Comparison of ENCODE assay signal across 18 cellular contexts in genomic region chr2:219049282-219049681, GRCh38. TPM values are rescaled to one million over a fixed set of nuclear protein-coding genes. Genes with fewer than 3 reads are reported as not detected.
DNase-seq lines count a peak whose midpoint lies in the region; ATAC-seq and FAIRE-seq lines count a peak whose summit lies in the region.
"Had no signal": no experiment of that assay in that cellular context is flagged by ENCODE, and none has a peak within 500 bp of the region (broad histone marks: within the 10 kb centered on the region; RNA-seq: fewer than 3 reads in every experiment).

No MANE protein-coding gene starts in this region.

- H3K4me1 ChIP-seq in small intestine (ENCODE audit: control insufficient read depth in 2 of 2, insufficient read depth in 1 of 2, low read depth in 1 of 2, low read length in 1 of 2) (no peaks in the 10 kb centered on the region), trophoblast cell (ENCODE audit: control insufficient read depth in 1 of 2, insufficient read depth in 2 of 2, low read length in 2 of 2) (no peaks in the 10 kb centered on the region)

- H3K9ac ChIP-seq in trophoblast cell (ENCODE audit: low read length) = no peak overlapping the region

- no peak overlapping the region for H3K18ac ChIP-seq in trophoblast cell (ENCODE audit: low read length)

- H3K4ac ChIP-seq in trophoblast cell (ENCODE audit: low read depth, low read length) = no peak overlapping the region

- no peak overlapping the region for H4K8ac ChIP-seq in trophoblast cell (ENCODE audit: low read depth, low read length)

- no peaks in the 10 kb centered on the region for H3K79me1 ChIP-seq in trophoblast cell (ENCODE audit: low read length)

- H3K9me3 ChIP-seq in small intestine (ENCODE audit: control insufficient read depth, low read depth) (no peaks in the 10 kb centered on the region), trophoblast cell (ENCODE audit: insufficient read depth, low read depth, low read length) (no peaks in the 10 kb centered on the region)

- no peak overlapping the region for H2BK120ac ChIP-seq in trophoblast cell (ENCODE audit: insufficient read depth, low read length, poor library complexity)

- H3K36me3 ChIP-seq in small intestine (ENCODE audit: control insufficient read depth in 2 of 2, insufficient read depth in 2 of 2, low read length in 2 of 2) (no peaks in the 10 kb centered on the region), trophoblast cell (ENCODE audit: control insufficient read depth in 1 of 2, insufficient read depth in 2 of 2, low read length in 2 of 2) (no peaks in the 10 kb centered on the region)

- DNase-seq in COLO829 (ENCODE audit: low spot score) = peak; percentile 13
- peak; percentile 45 for DNase-seq in HT1080 (ENCODE audit: low read depth)
- peak in 1 of 2 donors; percentile 29 for DNase-seq in left colon
- peak; percentile 63 for DNase-seq in small intestine
- DNase-seq in ureter (ENCODE audit: low spot score) = no peak
- DNase-seq in germinal center (ENCODE audit: low spot score) = no peak
- DNase-seq in trophoblast cell = no peak
- DNase-seq: CD4-positive, CD25-positive, alpha-beta regulatory T cell; DMS53; HCEC 1CT; KG1; NCI-H1048; NCI-H146; NCI-H2081 treated with DMSO at 0.1 percent for 48 hours; NCI-H510A; NCI-H774 had no signal

- peak; percentile 40 for ATAC-seq in left colon

- intact Hi-C loops in left colon (cut with DNase I, micrococcal nuclease) = no loop called here

- no peak overlapping the region for H4K12ac ChIP-seq in trophoblast cell (ENCODE audit: low read depth, low read length)

- no peak overlapping the region for H2AK5ac ChIP-seq in trophoblast cell (ENCODE audit: low read length)

- H3K79me2 ChIP-seq in trophoblast cell (ENCODE audit: control insufficient read depth, insufficient read depth, low read length, poor library complexity) = no peaks in the 10 kb centered on the region

- H2BK12ac ChIP-seq in trophoblast cell (ENCODE audit: low read length) = no peak overlapping the region

- H3K4me3 ChIP-seq in small intestine (ENCODE audit: low read depth in 1 of 2, low read length in 2 of 2) = no peak overlapping the region
- H3K4me3 ChIP-seq in trophoblast cell (ENCODE audit: low read depth, low read length) = no peak overlapping the region

- H2AFZ ChIP-seq in trophoblast cell (ENCODE audit: insufficient read depth, low read length, poor library complexity) = no peak overlapping the region

- H3K27ac ChIP-seq in small intestine (ENCODE audit: low read depth in 1 of 2, low read length in 1 of 2) (no peak overlapping the region), trophoblast cell (ENCODE audit: low read depth, low read length) (no peak overlapping the region)

- H2BK5ac ChIP-seq in trophoblast cell (ENCODE audit: low read depth, low read length, poor library complexity) = no peak overlapping the region

- no peak overlapping the region for H3K23ac ChIP-seq in trophoblast cell (ENCODE audit: low read length)

- 17 to 57% (median 33%) methylated on average over 5 to 6 of the region's 6 CpGs for WGBS in small intestine, 3 donors
- WGBS in trophoblast cell (ENCODE audit: extremely low coverage, insufficient coverage, insufficient read length) = no CpG with 5 or more reads among the region's 6 CpGs

- FAIRE-seq in small intestine (lab: Jason Lieb, UNC) = no peak

- H3K14ac ChIP-seq in trophoblast cell (ENCODE audit: low read length) = no peak overlapping the region

- H3K27me3 ChIP-seq in small intestine (ENCODE audit: control insufficient read depth in 2 of 2, insufficient read depth in 2 of 2, low read length in 2 of 2) = peaks cover 0 to 7% of the 10 kb centered on the region in 2 donors
- peaks cover 5% of the 10 kb centered on the region for H3K27me3 ChIP-seq in trophoblast cell (ENCODE audit: insufficient read depth, low read length)

- H4K91ac ChIP-seq in trophoblast cell (ENCODE audit: low read depth, low read length) = no peak overlapping the region

- no peak overlapping the region for H3K4me2 ChIP-seq in trophoblast cell (ENCODE audit: low read length)

RNA-seq across cellular contexts. Expression of gene CFAP65, which starts 8.0 kb away (rescaled TPM):
- total RNA-seq in HT1080 (2014; rRNA removed; shearing (Covaris generic)) = not detected in 2 replicates
- 0.09 and 0.17 TPM in 2 replicates for polyA plus RNA-seq in HT1080 (2015; cell fraction: cytosol; rRNA removed)
- polyA plus RNA-seq in HT1080 (2015; cell fraction: nucleus; rRNA removed) = 0.25 and 0.26 TPM in 2 replicates
- total RNA-seq in left colon (under 1 TPM; 0.39 to 0.76 TPM), ureter (not detected)
- 1 to 10 TPM in 1 of 3 donors, under 1 TPM in 1, not detected in 1; 0.06 to 1.1 TPM for polyA plus RNA-seq in small intestine
- polyA plus RNA-seq in trophoblast cell (2013) = 0.06 and 0.07 TPM in 2 replicates
- total RNA-seq: CD4-positive, CD25-positive, alpha-beta regulatory T cell; MCF 10A had no signal
- polyA plus RNA-seq: CD4-positive, CD25-positive, alpha-beta regulatory T cell had no signal

RNA-seq across cellular contexts. Expression of gene IHH, which starts 11.4 kb away (rescaled TPM):
- total RNA-seq in HT1080 (2014; rRNA removed; shearing (Covaris generic)) = not detected in 2 replicates
- polyA plus RNA-seq in HT1080 (2015; cell fraction: cytosol; rRNA removed) = not detected in 2 replicates
- polyA plus RNA-seq in HT1080 (2015; cell fraction: nucleus; rRNA removed) = not detected in 2 replicates
- 10 to 100 TPM; 72.7 to 85.5 TPM for total RNA-seq in left colon
- 10 to 100 TPM; 13.5 to 29.2 (median 29.1) TPM for polyA plus RNA-seq in small intestine
- total RNA-seq in ureter = not detected
- 0.04 TPM in 1 of 2 replicates, not detected in the other for polyA plus RNA-seq in trophoblast cell (2013)
- total RNA-seq: CD4-positive, CD25-positive, alpha-beta regulatory T cell; MCF 10A; SK-MEL-5 had no signal
- polyA plus RNA-seq: CD4-positive, CD25-positive, alpha-beta regulatory T cell had no signal

RNA-seq across cellular contexts. Expression of gene CRYBA2, which starts 56.1 kb away (rescaled TPM):
- not detected in 2 replicates for total RNA-seq in HT1080 (2014; rRNA removed; shearing (Covaris generic))
- polyA plus RNA-seq in HT1080 (2015; cell fraction: cytosol; rRNA removed) = not detected in 2 replicates
- polyA plus RNA-seq in HT1080 (2015; cell fraction: nucleus; rRNA removed) = not detected in 2 replicates
- total RNA-seq in left colon = 1 to 10 TPM; 4.1 to 6.9 TPM
- 1 to 10 TPM; 1.3 to 5.4 (median 3.8) TPM for polyA plus RNA-seq in small intestine
- total RNA-seq in ureter = not detected
- polyA plus RNA-seq in trophoblast cell (2013) = 0.15 and 0.21 TPM in 2 replicates
- total RNA-seq: CD4-positive, CD25-positive, alpha-beta regulatory T cell; MCF 10A; SK-MEL-5 had no signal
- polyA plus RNA-seq: CD4-positive, CD25-positive, alpha-beta regulatory T cell had no signal

Comparison
In these comparisons a context has a peak if more than half of its experiments do, and no peak if none do; other contexts are left out.
1. DNase-seq: peak in COLO829 (single experiment), HT1080 (single experiment) and small intestine (single experiment); none in ureter (single experiment), germinal center (single experiment) and trophoblast cell (0 of 2).
2. RNA of gene IHH, which starts 11.4 kb away (total RNA-seq): 72.7 to 85.5 TPM in left colon; not detected in HT1080 and not detected in ureter (single experiment); every median in the first group is over 10 times any median in the second.